Comparison of ENCODE assay signal across 1 cellular context in the genomic region with DNA sequence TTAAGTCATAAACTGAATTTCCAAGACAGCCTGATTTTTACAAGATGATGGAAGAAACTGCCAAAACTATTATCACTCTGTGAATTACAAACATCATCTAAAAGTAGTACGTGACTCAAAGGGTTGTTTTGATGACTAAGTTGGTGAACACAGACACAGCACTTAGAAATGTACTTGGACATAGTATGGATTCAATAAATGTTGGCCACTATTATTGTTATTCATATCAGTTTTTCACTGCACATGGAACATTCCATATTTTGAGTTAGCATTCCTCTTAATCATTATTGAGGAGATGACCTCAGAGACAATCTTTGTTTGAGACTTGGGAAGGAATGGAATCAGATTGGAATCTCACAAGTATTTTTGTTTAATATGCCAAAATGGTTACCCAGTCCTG.
TF ChIP-seq lines count a peak whose summit lies in the region.

No MANE protein-coding gene starts in this region.

TF ChIP-seq in IMR-90, 13 proteins besides CTCF, POLR2A, EP300 and RAD21:
- TF ChIP-seq MXI1 (IDR thresholded peaks at IDR 0.05; ENCODE audit: borderline replicate concordance, low read depth, low read length) (no peak), FOS (IDR thresholded peaks at IDR 0.05; ENCODE audit: low read depth, low read length) (no peak), SMC3 (IDR thresholded peaks at IDR 0.05; ENCODE audit: low read depth, low read length) (no peak), CEBPB (IDR thresholded peaks at IDR 0.05; ENCODE audit: low read depth, low read length) (no peak), RFX5 (IDR thresholded peaks at IDR 0.05; ENCODE audit: low read depth, low read length) (no peak), MAZ (IDR thresholded peaks at IDR 0.05; ENCODE audit: borderline replicate concordance, low read depth, low read length) (no peak)
- TF ChIP-seq, protein P1, sequence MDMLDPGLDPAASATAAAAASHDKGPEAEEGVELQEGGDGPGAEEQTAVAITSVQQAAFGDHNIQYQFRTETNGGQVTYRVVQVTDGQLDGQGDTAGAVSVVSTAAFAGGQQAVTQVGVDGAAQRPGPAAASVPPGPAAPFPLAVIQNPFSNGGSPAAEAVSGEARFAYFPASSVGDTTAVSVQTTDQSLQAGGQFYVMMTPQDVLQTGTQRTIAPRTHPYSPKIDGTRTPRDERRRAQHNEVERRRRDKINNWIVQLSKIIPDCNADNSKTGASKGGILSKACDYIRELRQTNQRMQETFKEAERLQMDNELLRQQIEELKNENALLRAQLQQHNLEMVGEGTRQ (IDR thresholded peaks at IDR 0.05; ENCODE audit: low read depth, low read length) = no peak
